Comparison of ENCODE assay signal across 1 cellular context in genomic region chr13:52029569-52029968, GRCh38.
TF ChIP-seq lines count a peak whose summit lies in the region.

No MANE protein-coding gene starts in this region.

TF ChIP-seq in GM12878, 131 proteins besides CTCF, POLR2A, EP300 and RAD21:
- no peak for TF ChIP-seq ZNF384 (IDR thresholded peaks at IDR 0.05; ENCODE audit: borderline replicate concordance, low read depth, low read length)
- TF ChIP-seq TCF12 (IDR thresholded peaks at IDR 0.05; ENCODE audit: low read depth, low read length) = no peak
- no peak for TF ChIP-seq IRF4 (IDR thresholded peaks at IDR 0.05; ENCODE audit: low read depth, low read length)
- TF ChIP-seq BMI1 (IDR thresholded peaks at IDR 0.05; ENCODE audit: borderline replicate concordance) = no peak
- no peak for TF ChIP-seq FOXK2 (IDR thresholded peaks at IDR 0.05)
- TF ChIP-seq CBFB (IDR thresholded peaks at IDR 0.05; ENCODE audit: low read depth) = no peak
TF ChIP-seq in GM12878: peak in this region for 0.
